12 cellular contexts compared by ENCODE assay signal in the genomic region with DNA sequence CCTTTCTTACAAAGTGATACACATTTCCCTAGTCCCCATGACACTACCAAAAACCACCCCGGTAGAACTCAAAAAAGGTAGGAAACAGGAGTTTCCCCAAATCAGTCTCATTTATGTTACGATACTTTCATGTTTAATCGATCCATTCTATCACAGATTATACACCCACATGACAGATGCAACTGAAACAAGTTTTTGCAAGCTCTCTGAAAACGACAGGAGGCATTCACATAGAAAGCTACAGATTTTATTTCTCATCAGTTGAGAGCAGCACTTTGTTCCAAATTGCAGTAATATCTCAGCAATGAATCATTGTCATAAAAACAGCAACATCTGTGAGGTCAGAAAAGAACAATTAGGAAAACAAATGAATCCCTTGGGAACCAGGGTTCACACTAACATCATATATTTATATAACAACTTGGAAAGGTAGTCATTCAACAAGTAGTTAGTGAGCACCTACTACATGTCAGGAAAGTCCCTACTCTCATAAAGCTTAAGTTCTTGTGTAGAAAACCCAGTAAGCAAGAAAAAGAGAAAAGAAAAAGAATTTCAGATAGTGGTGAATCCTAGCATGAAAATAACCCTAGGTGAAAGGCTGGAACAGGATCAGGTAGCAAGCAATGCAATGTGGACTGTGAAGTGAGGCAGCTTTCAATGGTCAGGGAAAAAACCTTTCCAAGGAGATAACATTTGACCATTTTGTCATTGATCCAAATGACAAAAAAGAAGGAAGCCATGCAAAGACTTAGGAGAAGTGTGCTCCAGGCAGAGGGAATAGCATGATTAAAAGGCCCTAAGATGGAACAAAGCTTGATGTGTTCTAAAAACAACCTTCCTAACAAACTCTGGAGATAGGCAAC. TPM values are rescaled to one million over a fixed set of nuclear protein-coding genes. Genes with fewer than 3 reads are reported as not detected.
A peak's percentile ranks its signal among the peaks of the same experiment; 100 is the strongest.
DNase-seq lines count a peak whose midpoint lies in the region; ATAC-seq, FAIRE-seq and TF ChIP-seq lines count a peak whose summit lies in the region.
"Had no signal": no experiment of that assay in that cellular context is flagged by ENCODE, and none has a peak within 500 bp of the region (broad histone marks: within the 10 kb centered on the region; RNA-seq: fewer than 3 reads in every experiment).

No MANE protein-coding gene starts in this region.

- H3K9me2 ChIP-seq in SK-N-SH: no peaks in the 10 kb centered on the region

- TF ChIP-seq RAD21 in SK-N-SH (IDR thresholded peaks at IDR 0.05; ENCODE audit: low read length): no peak

- H3K4me1 ChIP-seq in SK-N-SH (ENCODE audit: control insufficient read depth in 1 of 2, insufficient read depth in 2 of 2, low read depth in 1 of 2, low read length in 1 of 2) (peaks cover 0 to 25% of the 10 kb centered on the region in 2 experiments; a peak in 1 of 4 replicates), foreskin keratinocyte (peaks cover 32% of the 10 kb centered on the region), skeletal muscle satellite cell (ENCODE audit: control insufficient read depth, insufficient read depth, low read length) (peaks cover 43% of the 10 kb centered on the region)

- peak overlapping the region in 1 of 2 experiments; percentile 76; a peak in 2 of 4 replicates for H3K27ac ChIP-seq in SK-N-SH (ENCODE audit: low read depth in 2 of 2, low read length in 1 of 2)
- peak overlapping the region; percentile 96 for H3K27ac ChIP-seq in foreskin keratinocyte

- no peak for FAIRE-seq in GM12891 (lab: Jason Lieb, UNC)
- FAIRE-seq: G401.6 had no signal

- H3K4me3 ChIP-seq in SK-N-SH (ENCODE audit: low read depth in 2 of 2, low read length in 1 of 2): no peak overlapping the region
- no peak overlapping the region for H3K4me3 ChIP-seq in skeletal muscle satellite cell (ENCODE audit: low read length)

- CTCF ChIA-PET in SK-N-SH (lab: Yijun Ruan, JAX): interaction anchor here (0.8 to 1.3 kb wide), 3 partner anchors 10 to 30 kb away, joined by 3 to 4 read pairs (median 4); no protein-coding TSS in a partner anchor

- peak; percentile 85 for ATAC-seq in foreskin keratinocyte

- TF ChIP-seq POLR2A in GM12891 (IDR thresholded peaks at IDR 0.05; ENCODE audit: low read depth, low read length): no peak

- no peak for TF ChIP-seq CTCF in SK-N-SH (IDR thresholded peaks at IDR 0.05)
- TF ChIP-seq CTCF in foreskin keratinocyte (conservative IDR thresholded peaks at IDR 0.05): peak; percentile 10
- no peak for TF ChIP-seq CTCF in GM10266 (IDR thresholded peaks at IDR 0.05; ENCODE audit: control insufficient read depth, insufficient read depth, low read depth, missing control alignments)

- peaks cover 19% of the 10 kb centered on the region for H3K79me2 ChIP-seq in SK-N-SH (ENCODE audit: insufficient read depth)

- POLR2A ChIA-PET in SK-N-SH (lab: Yijun Ruan, JAX): no interaction called here

- H4K20me1 ChIP-seq in SK-N-SH (ENCODE audit: insufficient read depth): no peaks in the 10 kb centered on the region

- no peak for TF ChIP-seq EP300 in SK-N-SH (IDR thresholded peaks at IDR 0.05; ENCODE audit: borderline replicate concordance in 1 of 2, low read depth in 1 of 2, low read length in 1 of 2)

- peak; percentile 86 for DNase-seq in GM04504 (ENCODE audit: low read depth)
- DNase-seq in SK-N-SH: no peak
- peak; percentile 98 for DNase-seq in foreskin keratinocyte
- no peak for DNase-seq in GM10266 (ENCODE audit: extremely low spot score)
- DNase-seq in GF-D8 (lab: John Stamatoyannopoulos, UW): no peak
- no peak for DNase-seq in GM12891 (ENCODE audit: insufficient read length, low spot score)
- no peak for DNase-seq in hypothalamus (lab: John Stamatoyannopoulos, UW)
- DNase-seq: amygdala; stimulated activated CD8-positive, alpha-beta memory T cell treated with anti-CD3 and anti-CD28 coated beads, Interleukin-4, amount 100 ng/mL, for 48 hours had no signal

- H3K4me2 ChIP-seq in SK-N-SH (no peak overlapping the region; the same call in 1 of the 2 replicates), skeletal muscle satellite cell (ENCODE audit: low read length) (peak overlapping the region; percentile 65)

- H3K27me3 ChIP-seq in SK-N-SH (ENCODE audit: insufficient read depth) (no peaks in the 10 kb centered on the region), foreskin keratinocyte (no peaks in the 10 kb centered on the region), skeletal muscle satellite cell (ENCODE audit: control insufficient read depth, insufficient read depth, low read length) (no peaks in the 10 kb centered on the region)

- H3K36me3 ChIP-seq in SK-N-SH (replicated peaks in 1 of 2; ENCODE audit: control insufficient read depth in 1 of 2, insufficient read depth in 2 of 2, low read length in 1 of 2): no peaks in the 10 kb centered on the region
- H3K36me3 ChIP-seq in skeletal muscle satellite cell (ENCODE audit: insufficient read depth, low read length): no peaks in the 10 kb centered on the region

- peaks cover 10% of the 10 kb centered on the region for H3F3A ChIP-seq in SK-N-SH (replicated peaks; ENCODE audit: insufficient read depth)

- H2AFZ ChIP-seq in SK-N-SH (ENCODE audit: low read depth): no peak overlapping the region

- 71% methylated on average over 4 of the region's 4 CpGs for WGBS in SK-N-SH (ENCODE audit: low lambda C conversion rate)

- H3K9ac ChIP-seq in SK-N-SH (peak overlapping the region; percentile 19; the same call in 1 of the 2 replicates), skeletal muscle satellite cell (ENCODE audit: low read depth, low read length) (peak overlapping the region; percentile 66)

- no peaks in the 10 kb centered on the region for H3K9me3 ChIP-seq in SK-N-SH
- no peaks in the 10 kb centered on the region for H3K9me3 ChIP-seq in skeletal muscle satellite cell (replicated peaks; ENCODE audit: low read length)

TF ChIP-seq in SK-N-SH, 30 proteins besides CTCF, POLR2A, EP300 and RAD21 (continues in another document):
- TF ChIP-seq, protein P1, sequence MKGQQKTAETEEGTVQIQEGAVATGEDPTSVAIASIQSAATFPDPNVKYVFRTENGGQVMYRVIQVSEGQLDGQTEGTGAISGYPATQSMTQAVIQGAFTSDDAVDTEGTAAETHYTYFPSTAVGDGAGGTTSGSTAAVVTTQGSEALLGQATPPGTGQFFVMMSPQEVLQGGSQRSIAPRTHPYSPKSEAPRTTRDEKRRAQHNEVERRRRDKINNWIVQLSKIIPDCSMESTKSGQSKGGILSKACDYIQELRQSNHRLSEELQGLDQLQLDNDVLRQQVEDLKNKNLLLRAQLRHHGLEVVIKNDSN (IDR thresholded peaks at IDR 0.05; ENCODE audit: borderline replicate concordance, low read depth): no peak
- TF ChIP-seq SIN3A (IDR thresholded peaks at IDR 0.05; ENCODE audit: borderline replicate concordance, low read depth, low read length) (no peak), TAF1 (IDR thresholded peaks at IDR 0.05; ENCODE audit: borderline replicate concordance, low read depth, low read length) (no peak), FOSL2 (IDR thresholded peaks at IDR 0.05; ENCODE audit: borderline replicate concordance, low read depth) (peak; percentile 39; the same call in 1 of the 2 replicates)
- TF ChIP-seq, protein P2, sequence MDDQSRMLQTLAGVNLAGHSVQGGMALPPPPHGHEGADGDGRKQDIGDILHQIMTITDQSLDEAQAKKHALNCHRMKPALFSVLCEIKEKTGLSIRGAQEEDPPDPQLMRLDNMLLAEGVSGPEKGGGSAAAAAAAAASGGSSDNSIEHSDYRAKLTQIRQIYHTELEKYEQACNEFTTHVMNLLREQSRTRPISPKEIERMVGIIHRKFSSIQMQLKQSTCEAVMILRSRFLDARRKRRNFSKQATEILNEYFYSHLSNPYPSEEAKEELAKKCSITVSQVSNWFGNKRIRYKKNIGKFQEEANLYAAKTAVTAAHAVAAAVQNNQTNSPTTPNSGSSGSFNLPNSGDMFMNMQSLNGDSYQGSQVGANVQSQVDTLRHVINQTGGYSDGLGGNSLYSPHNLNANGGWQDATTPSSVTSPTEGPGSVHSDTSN (IDR thresholded peaks at IDR 0.05): no peak

TF ChIP-seq in GM12891, 5 proteins besides CTCF, POLR2A, EP300 and RAD21:
- no peak for TF ChIP-seq POLR2AphosphoS5 (IDR thresholded peaks at IDR 0.05; ENCODE audit: low read depth, low read length)
- no peak for TF ChIP-seq TAF1 (IDR thresholded peaks at IDR 0.05; ENCODE audit: low read depth, low read length)
- TF ChIP-seq SPI1 (IDR thresholded peaks at IDR 0.05; ENCODE audit: low read depth, low read length): no peak
- TF ChIP-seq PAX5 (IDR thresholded peaks at IDR 0.05; ENCODE audit: insufficient read depth, low read length, severe bottlenecking): no peak
- no peak for TF ChIP-seq POU2F2 (IDR thresholded peaks at IDR 0.05; ENCODE audit: low read depth, low read length)

RNA-seq across cellular contexts. Expression of gene PLD1, which starts 8.3 kb away (rescaled TPM):
- 6.2 and 7.9 TPM in 2 replicates for polyA plus RNA-seq in SK-N-SH (2012; rRNA removed)
- 5.5 and 5.8 TPM in 2 replicates for polyA plus RNA-seq in SK-N-SH (2012; cell fraction: cytosol; rRNA removed)
- polyA plus RNA-seq in SK-N-SH (2012; cell fraction: nucleus; rRNA removed): 11.4 and 26.4 TPM in 2 replicates
- total RNA-seq in foreskin keratinocyte: 6.1 and 7.7 TPM in 2 replicates
- polyA plus RNA-seq in foreskin keratinocyte: 2.1 and 2.7 TPM in 2 replicates
- 6.8 and 10.7 TPM in 2 replicates for total RNA-seq in skeletal muscle satellite cell (2012; rRNA removed)
- polyA plus RNA-seq in GM12891 (2012; ENCODE audit: low read depth, missing spikeins): 1.5 TPM

RNA-seq across cellular contexts. Expression of gene TMEM212, which starts 41.2 kb away (rescaled TPM):
- polyA plus RNA-seq in SK-N-SH (2012; rRNA removed) (not detected in 2 replicates), foreskin keratinocyte (not detected in 2 replicates)
- not detected in 2 replicates for polyA plus RNA-seq in SK-N-SH (2012; cell fraction: cytosol; rRNA removed)
- polyA plus RNA-seq in SK-N-SH (2012; cell fraction: nucleus; rRNA removed): not detected in 2 replicates
- total RNA-seq in foreskin keratinocyte: not detected in 2 replicates
- not detected in 2 replicates for total RNA-seq in skeletal muscle satellite cell (2012; rRNA removed)
- not detected for polyA plus RNA-seq in GM12891 (2012; ENCODE audit: low read depth, missing spikeins)
- total RNA-seq: mesenteric fat pad had no signal

Comparison
In these comparisons a context has a peak if more than half of its experiments do, and no peak if none do; other contexts are left out.
1. DNase-seq: peak in GM04504 (single experiment) and foreskin keratinocyte (2 of 2); none in SK-N-SH (single experiment), GM10266 (single experiment), GF-D8 (single experiment), GM12891 (single experiment) and hypothalamus (0 of 51).